Comparison of ENCODE assay signal across 18 cellular contexts in the genomic region with DNA sequence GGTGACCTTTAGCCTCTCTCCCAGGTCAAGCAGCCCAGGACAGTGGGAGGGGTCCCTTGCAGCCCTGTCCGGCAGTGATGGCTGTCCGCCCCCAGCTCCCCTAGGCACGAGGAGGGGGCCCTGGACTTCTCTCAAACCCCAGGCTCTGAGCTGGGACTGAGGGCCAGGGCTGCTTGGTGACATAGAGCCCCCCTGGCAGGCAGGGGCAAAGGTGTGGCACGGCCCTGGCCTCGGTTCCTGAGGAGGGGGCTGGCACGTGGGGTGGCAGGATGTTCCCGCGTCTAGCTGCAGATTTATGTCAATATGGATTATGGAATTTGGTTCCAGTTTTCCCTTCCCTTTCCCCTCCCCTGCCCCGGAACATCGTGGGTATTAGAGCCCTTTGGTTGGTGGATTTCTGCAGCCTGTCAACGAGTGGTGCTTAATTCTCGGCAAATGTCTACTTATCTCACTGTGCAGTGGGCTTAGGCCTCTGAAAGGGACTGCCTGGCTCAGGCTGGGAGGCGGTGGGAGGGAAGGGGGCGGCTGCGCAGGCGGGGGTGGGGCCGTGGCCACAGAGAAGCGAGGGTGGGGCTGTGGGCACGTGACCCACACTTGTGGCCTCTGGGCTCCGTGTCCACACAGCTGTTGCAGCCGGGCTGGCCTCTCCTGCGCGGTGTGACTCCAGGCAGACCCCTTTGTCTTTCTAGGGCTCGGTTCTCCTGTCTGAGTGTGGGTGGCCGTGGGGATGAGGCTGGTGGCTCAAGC. TPM values are rescaled to one million over a fixed set of nuclear protein-coding genes. Genes with fewer than 3 reads are reported as not detected.
"Had no signal": no experiment of that assay in that cellular context is flagged by ENCODE, and none has a peak within 500 bp of the region (broad histone marks: within the 10 kb centered on the region; RNA-seq: fewer than 3 reads in every experiment).

No MANE protein-coding gene starts in this region.

- H3K27ac ChIP-seq: brain microvascular endothelial cell, gastroesophageal sphincter, tibial nerve had no signal

- H3K36me3 ChIP-seq: brain microvascular endothelial cell, gastroesophageal sphincter, tibial nerve had no signal

- DNase-seq: activated gamma-delta T cell; activated T-cell treated with anti-CD3 and anti-CD28 coated beads, Interleukin-2, amount 50 U/mL, for 48 hours; brain microvascular endothelial cell; effector memory CD8-positive, alpha-beta T cell; kidney glomerular epithelial cell; natural killer cell; nucleus accumbens; stimulated activated CD4-positive, alpha-beta T cell treated with anti-CD3 and anti-CD28 coated beads, Interleukin-2, amount 100 ng/mL, for 24 hours; stimulated activated naive B cell treated with anti-CD40 and anti-IgM and Interleukin-4, amounts not matched to agents 10 μg/mL and 1 μg/mL and 100 μg/mL, for 72 hours had no signal

- H3K27ac Mint-ChIP-seq: activated naive CD8-positive, alpha-beta T cell; dendritic cell treated with granulocyte-macrophage colony-stimulating factor and Interleukin-4, amounts not matched to agents 40 ng/mL and 50 ng/mL, for 4 days; effector memory CD8-positive, alpha-beta T cell; natural killer cell; stimulated activated naive B cell treated with anti-CD40 and anti-IgM and Interleukin-4, amounts not matched to agents 10 μg/mL and 1 μg/mL and 100 μg/mL, for 72 hours; T-helper 1 cell treated with Interleukin-12 subunit alpha and Interleukin-12 subunit beta and Interleukin-4 antibody, amounts not matched to agents 30 μg/mL and 1 μg/mL, for 36 hours had no signal

- H3K4me3 Mint-ChIP-seq: activated naive CD8-positive, alpha-beta T cell; dendritic cell treated with granulocyte-macrophage colony-stimulating factor and Interleukin-4, amounts not matched to agents 40 ng/mL and 50 ng/mL, for 4 days; effector memory CD8-positive, alpha-beta T cell; natural killer cell; stimulated activated naive B cell treated with anti-CD40 and anti-IgM and Interleukin-4, amounts not matched to agents 10 μg/mL and 1 μg/mL and 100 μg/mL, for 72 hours; T-helper 1 cell treated with Interleukin-12 subunit alpha and Interleukin-12 subunit beta and Interleukin-4 antibody, amounts not matched to agents 30 μg/mL and 1 μg/mL, for 36 hours had no signal

- H3K36me3 Mint-ChIP-seq: activated naive CD8-positive, alpha-beta T cell; natural killer cell; stimulated activated naive B cell treated with anti-CD40 and anti-IgM and Interleukin-4, amounts not matched to agents 10 μg/mL and 1 μg/mL and 100 μg/mL, for 72 hours had no signal

- H3K9me3 Mint-ChIP-seq: dendritic cell treated with granulocyte-macrophage colony-stimulating factor and Interleukin-4, amounts not matched to agents 40 ng/mL and 50 ng/mL, for 4 days; effector memory CD8-positive, alpha-beta T cell; natural killer cell; stimulated activated naive B cell treated with anti-CD40 and anti-IgM and Interleukin-4, amounts not matched to agents 10 μg/mL and 1 μg/mL and 100 μg/mL, for 72 hours; T-helper 1 cell treated with Interleukin-12 subunit alpha and Interleukin-12 subunit beta and Interleukin-4 antibody, amounts not matched to agents 30 μg/mL and 1 μg/mL, for 36 hours had no signal

- ATAC-seq: effector memory CD8-positive, alpha-beta T cell; gastroesophageal sphincter; natural killer cell; sciatic nerve; stimulated activated naive B cell treated with anti-CD40 and anti-IgM and Interleukin-4, amounts not matched to agents 10 μg/mL and 1 μg/mL and 100 μg/mL, for 72 hours had no signal

- H3K4me3 ChIP-seq: gastroesophageal sphincter, tibial nerve had no signal

- H3K9me3 ChIP-seq: gastroesophageal sphincter, tibial nerve had no signal

RNA-seq across cellular contexts. Expression of a gene that starts 19.3 kb away (rescaled TPM):
- total RNA-seq: gastroesophageal sphincter, lung microvascular endothelial cell, natural killer cell, posterior vena cava, sciatic nerve, subcutaneous adipose tissue, tibial nerve had no signal
